In the genomic region with DNA sequence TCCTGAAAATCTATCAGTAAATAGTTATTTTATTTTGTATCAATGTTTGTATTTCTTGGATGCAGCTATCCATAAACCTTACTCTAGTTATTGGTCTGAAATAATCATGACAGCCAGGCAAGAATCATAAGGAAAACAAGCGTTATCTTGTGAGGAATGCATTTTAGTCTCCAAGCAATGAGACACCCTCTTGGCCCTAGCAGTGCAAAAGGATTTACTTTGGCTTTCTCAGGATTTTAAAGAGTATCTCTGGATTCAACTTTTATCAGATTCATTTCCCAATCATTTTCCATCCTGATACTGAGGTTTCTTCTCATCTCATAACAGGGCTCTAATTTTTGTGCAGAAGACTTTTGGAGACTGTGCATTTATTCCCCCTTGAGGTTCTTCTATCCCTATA, we compare ENCODE assay signal across 32 cellular contexts.
"Had no signal": no experiment of that assay in that cellular context is flagged by ENCODE, and none has a peak within 500 bp of the region (broad histone marks: within the 10 kb centered on the region; RNA-seq: fewer than 3 reads in every experiment).

No MANE protein-coding gene starts in this region.

- H3K4me3 ChIP-seq: ascending aorta, cardiac muscle cell, Peyer's patch, SJSA1 had no signal

- H3K27ac ChIP-seq: ascending aorta, cardiac muscle cell, KMS-11, Peyer's patch, SJSA1 had no signal

- H3K4me3 Mint-ChIP-seq: activated CD4-positive, alpha-beta T cell treated with anti-CD3 and anti-CD28 coated beads for 36 hours; activated CD4-positive, alpha-beta T cell treated with anti-CD3 and anti-CD28 coated beads, Interleukin-2, amount 10 ng/mL, durations not matched to agents 7 days and 5 days; activated CD8-positive, alpha-beta T cell treated with anti-CD3 and anti-CD28 coated beads, Interleukin-2, amount 10 ng/mL, durations not matched to agents 7 days and 5 days; activated naive CD4-positive, alpha-beta T cell treated with anti-CD3 and anti-CD28 coated beads for 36 hours; activated T-cell treated with anti-CD3 and anti-CD28 coated beads, Interleukin-2, amount 50 U/mL, for 24 hours; brain; central memory CD8-positive, alpha-beta T cell; T-helper 1 cell treated with Interleukin-12 subunit alpha and Interleukin-12 subunit beta and Interleukin-4 antibody, amounts not matched to agents 30 μg/mL and 1 μg/mL, for 36 hours; T-helper 2 cell treated with Interferon-gamma antibody and Interleukin-4, amounts not matched to agents 5 μg/mL and 100 μg/mL, for 36 hours; WTC11 had no signal

- H3K27ac Mint-ChIP-seq: activated CD4-positive, alpha-beta T cell treated with anti-CD3 and anti-CD28 coated beads for 36 hours; activated CD4-positive, alpha-beta T cell treated with anti-CD3 and anti-CD28 coated beads, Interleukin-2, amount 10 ng/mL, durations not matched to agents 7 days and 5 days; activated CD8-positive, alpha-beta T cell treated with anti-CD3 and anti-CD28 coated beads, Interleukin-2, amount 10 ng/mL, durations not matched to agents 7 days and 5 days; activated naive CD4-positive, alpha-beta T cell treated with anti-CD3 and anti-CD28 coated beads for 36 hours; activated naive CD4-positive, alpha-beta T cell treated with anti-CD3 and anti-CD28 coated beads, Interleukin-2, amount 50 U/mL, for 72 hours; activated T-cell treated with anti-CD3 and anti-CD28 coated beads, Interleukin-2, amount 50 U/mL, for 24 hours; T-helper 1 cell treated with Interleukin-12 subunit alpha and Interleukin-12 subunit beta and Interleukin-4 antibody, amounts not matched to agents 30 μg/mL and 1 μg/mL, for 36 hours; T-helper 2 cell treated with Interferon-gamma antibody and Interleukin-4, amounts not matched to agents 5 μg/mL and 100 μg/mL, for 36 hours; WTC11 had no signal

- H3K9me3 ChIP-seq: ascending aorta, Peyer's patch, SJSA1, SK-N-SH had no signal

- H3K36me3 ChIP-seq: ascending aorta, cardiac muscle cell, Peyer's patch, SJSA1 had no signal

- H3K36me3 Mint-ChIP-seq: activated naive CD4-positive, alpha-beta T cell treated with anti-CD3 and anti-CD28 coated beads, Interleukin-2, amount 50 U/mL, for 72 hours; brain; WTC11 had no signal

- H3K27me3 Mint-ChIP-seq: activated CD4-positive, alpha-beta T cell treated with anti-CD3 and anti-CD28 coated beads for 36 hours; activated CD4-positive, alpha-beta T cell treated with anti-CD3 and anti-CD28 coated beads, Interleukin-2, amount 10 ng/mL, durations not matched to agents 7 days and 5 days; activated T-cell treated with anti-CD3 and anti-CD28 coated beads, Interleukin-2, amount 50 U/mL, for 24 hours; brain; central memory CD8-positive, alpha-beta T cell had no signal

- H3K9me3 Mint-ChIP-seq: activated naive CD4-positive, alpha-beta T cell treated with anti-CD3 and anti-CD28 coated beads for 36 hours; T-helper 2 cell treated with Interferon-gamma antibody and Interleukin-4, amounts not matched to agents 5 μg/mL and 100 μg/mL, for 36 hours had no signal

- ATAC-seq: activated CD4-positive, alpha-beta T cell treated with anti-CD3 and anti-CD28 coated beads for 36 hours; activated CD4-positive, CD25-positive, alpha-beta regulatory T cell treated with anti-CD3 and anti-CD28 coated beads, Interleukin-2, amount 50 U/mL, for 24 hours; activated CD8-positive, alpha-beta T cell treated with anti-CD3 and anti-CD28 coated beads, Interleukin-2, amount 10 ng/mL, durations not matched to agents 7 days and 5 days; activated naive CD4-positive, alpha-beta T cell treated with anti-CD3 and anti-CD28 coated beads, Interleukin-2, amount 50 U/mL, for 72 hours; WTC11 had no signal

- H3K4me1 Mint-ChIP-seq: activated CD4-positive, alpha-beta T cell treated with anti-CD3 and anti-CD28 coated beads for 36 hours; activated CD4-positive, alpha-beta T cell treated with anti-CD3 and anti-CD28 coated beads, Interleukin-2, amount 10 ng/mL, durations not matched to agents 7 days and 5 days; central memory CD8-positive, alpha-beta T cell; WTC11 had no signal

- DNase-seq: activated CD4-positive, alpha-beta T cell treated with anti-CD3 and anti-CD28 coated beads for 36 hours; activated CD4-positive, alpha-beta T cell treated with anti-CD3 and anti-CD28 coated beads, Interleukin-2, amount 10 ng/mL, durations not matched to agents 7 days and 5 days; activated CD4-positive, alpha-beta T cell treated with anti-CD3 and anti-CD28 coated beads, Interleukin-2, amount 50 U/mL, for 48 hours; activated CD8-positive, alpha-beta T cell treated with anti-CD3 and anti-CD28 coated beads, Interleukin-2, amount 10 ng/mL, durations not matched to agents 7 days and 5 days; activated gamma-delta T cell treated with Interleukin-2 at 50 U/mL for 16 hours; activated naive CD4-positive, alpha-beta T cell treated with anti-CD3 and anti-CD28 coated beads for 36 hours; activated T-cell treated with anti-CD3 and anti-CD28 coated beads, Interleukin-2, amount 50 U/mL, for 24 hours; amniotic stem cell; NCI-H1048; NCI-H1436 treated with DMSO at 0.1 percent for 48 hours; NCI-H1694 treated with DMSO at 0.1 percent for 48 hours; NCI-H2029 treated with DMSO at 0.1 percent for 48 hours; NCI-H2107; NCI-H2171; NCI-H526; NCI-H748 treated with DMSO at 0.1 percent for 48 hours; NK-92 treated with Interleukin-12 subunit alpha and Interleukin-12 subunit beta, amount 100 ng/mL, for 24 hours; Peyer's patch; RPMI8226; SHP77 treated with DMSO at 0.1 percent for 48 hours; SK-N-SH had no signal

- H3K27me3 ChIP-seq: ascending aorta, cardiac muscle cell, Peyer's patch, SJSA1 had no signal

- H3K4me1 ChIP-seq: ascending aorta, Peyer's patch, SJSA1 had no signal
